27 cellular contexts compared by ENCODE assay signal in genomic region chr22:48906177-48906835, GRCh38.
"Had no signal": no experiment of that assay in that cellular context is flagged by ENCODE, and none has a peak within 500 bp of the region (broad histone marks: within the 10 kb centered on the region; RNA-seq: fewer than 3 reads in every experiment).

No MANE protein-coding gene starts in this region.

- H3K27me3 Mint-ChIP-seq: T-helper 17 cell had no signal

- H3K4me3 Mint-ChIP-seq: activated naive CD8-positive, alpha-beta T cell treated with anti-CD3 and anti-CD28 coated beads, Interleukin-2, amount 10 ng/mL, durations not matched to agents 7 days and 5 days; natural killer cell treated with Interleukin-12 subunit alpha and Interleukin-12 subunit beta and Interleukin-15 and Interleukin-18, amount 100 ng/mL, for 72 hours; T-helper 17 cell had no signal

- ATAC-seq: activated CD4-positive, CD25-positive, alpha-beta regulatory T cell treated with anti-CD3 and anti-CD28 coated beads, Interleukin-2, amount 50 U/mL, for 24 hours; esophagus mucosa; left lung; mucosa of descending colon; natural killer cell treated with Interleukin-12 subunit alpha and Interleukin-12 subunit beta and Interleukin-15 and Interleukin-18, amount 100 ng/mL, for 72 hours; pancreas; SK-N-SH treated with all-trans-retinoic acid at 6 μM for 48 hours; T-helper 17 cell had no signal

- H3K36me3 ChIP-seq: brain microvascular endothelial cell, left lung, neutrophil, pancreas, prostate gland, tibial nerve, uterus, WERI-Rb-1 had no signal

- H3K36me3 Mint-ChIP-seq: activated naive CD8-positive, alpha-beta T cell treated with anti-CD3 and anti-CD28 coated beads, Interleukin-2, amount 10 ng/mL, durations not matched to agents 7 days and 5 days; natural killer cell treated with Interleukin-12 subunit alpha and Interleukin-12 subunit beta and Interleukin-15 and Interleukin-18, amount 100 ng/mL, for 72 hours had no signal

- H3K9me3 ChIP-seq: left lung, mucosa of descending colon, neutrophil, pancreas, prostate gland, tibial nerve, uterus had no signal

- DNase-seq: activated CD4-positive, alpha-beta T cell treated with anti-CD3 and anti-CD28 coated beads for 48 hours; activated CD4-positive, alpha-beta T cell treated with anti-CD3 and anti-CD28 coated beads, Interleukin-2, amount 50 U/mL, for 48 hours; activated CD8-positive, alpha-beta memory T cell treated with anti-CD3 and anti-CD28 coated beads for 24 hours; activated naive CD8-positive, alpha-beta T cell treated with anti-CD3 and anti-CD28 coated beads, Interleukin-2, amount 10 ng/mL, durations not matched to agents 7 days and 5 days; brain microvascular endothelial cell; foreskin fibroblast; hippocampal formation; kidney glomerular epithelial cell; left lung; mucosa of descending colon; retina; stimulated activated CD4-positive, alpha-beta T cell treated with anti-CD3 and anti-CD28 coated beads, Interleukin-15, amount 100 ng/mL, for 24 hours; stimulated activated CD4-positive, alpha-beta T cell treated with anti-CD3 and anti-CD28 coated beads, Interleukin-2, amount 100 ng/mL, for 24 hours; stimulated activated naive CD4-positive, alpha-beta T cell; T-helper 17 cell; T1000; uterus; WERI-Rb-1 had no signal

- H3K4me1 Mint-ChIP-seq: activated naive CD8-positive, alpha-beta T cell treated with anti-CD3 and anti-CD28 coated beads, Interleukin-2, amount 10 ng/mL, durations not matched to agents 7 days and 5 days; T-helper 17 cell had no signal

- H3K9me3 Mint-ChIP-seq: activated naive CD8-positive, alpha-beta T cell treated with anti-CD3 and anti-CD28 coated beads, Interleukin-2, amount 10 ng/mL, durations not matched to agents 7 days and 5 days; natural killer cell treated with Interleukin-12 subunit alpha and Interleukin-12 subunit beta and Interleukin-15 and Interleukin-18, amount 100 ng/mL, for 72 hours had no signal

- H3K4me3 ChIP-seq: left lung, lung, mucosa of descending colon, pancreas, prostate gland, tibial nerve, uterus had no signal

- H3K27me3 ChIP-seq: brain microvascular endothelial cell, neutrophil, pancreas, tibial nerve, uterus had no signal

- H3K27ac ChIP-seq: brain microvascular endothelial cell, left lung, neutrophil, pancreas, prostate gland, tibial nerve, uterus, WERI-Rb-1 had no signal

- H3K27ac Mint-ChIP-seq: activated naive CD8-positive, alpha-beta T cell treated with anti-CD3 and anti-CD28 coated beads, Interleukin-2, amount 10 ng/mL, durations not matched to agents 7 days and 5 days; natural killer cell treated with Interleukin-12 subunit alpha and Interleukin-12 subunit beta and Interleukin-15 and Interleukin-18, amount 100 ng/mL, for 72 hours; T-helper 17 cell had no signal

- H3K4me1 ChIP-seq: left lung, pancreas, prostate gland, tibial nerve, uterus had no signal
